23 cellular contexts compared by ENCODE assay signal in genomic region chr9:115633099-115633498, GRCh38.
DNase-seq lines count a peak whose midpoint lies in the region; ATAC-seq and TF ChIP-seq lines count a peak whose summit lies in the region.
"Had no signal": no experiment of that assay in that cellular context is flagged by ENCODE, and none has a peak within 500 bp of the region (broad histone marks: within the 10 kb centered on the region; RNA-seq: fewer than 3 reads in every experiment).

No MANE protein-coding gene starts in this region.

- peak overlapping the region; percentile 43; the same call in 1 of the 2 replicates for H2AK5ac ChIP-seq in IMR-90 (ENCODE audit: low read depth, low read length)

- H3K18ac ChIP-seq in IMR-90 (ENCODE audit: low read depth, low read length), result peak overlapping the region; percentile 5; the same call in 1 of the 2 replicates

- H4K91ac ChIP-seq in IMR-90 (ENCODE audit: insufficient read depth, low read depth, low read length), result peak overlapping the region; percentile 21; the same call in 1 of the 2 replicates

- H3K14ac ChIP-seq in IMR-90 (replicated peaks; ENCODE audit: low read depth, low read length), result peak overlapping the region; percentile 60

- peak overlapping the region; percentile 74 for H3K4ac ChIP-seq in IMR-90 (ENCODE audit: low read depth, low read length)

- no peak for TF ChIP-seq POLR2A in IMR-90 (IDR thresholded peaks at IDR 0.05; ENCODE audit: low read depth, low read length)

- no peak for ATAC-seq in IMR-90 (ENCODE audit: low read depth)
- ATAC-seq in GM18502 (IDR thresholded peaks at IDR 0.05; ENCODE audit: poor library complexity, unreplicated experiment), result no peak
- no peak for ATAC-seq in GM19328 (IDR thresholded peaks at IDR 0.05; ENCODE audit: unreplicated experiment)
- ATAC-seq: activated CD4-positive, alpha-beta T cell treated with anti-CD3 and anti-CD28 coated beads for 36 hours; activated T-cell treated with anti-CD3 and anti-CD28 coated beads, Interleukin-2, amount 50 U/mL, for 72 hours; gastroesophageal sphincter; left colon; natural killer cell; upper lobe of right lung had no signal

- H2AFZ ChIP-seq in IMR-90 (replicated peaks; ENCODE audit: low read length, poor library complexity), result peak overlapping the region; percentile 26
- H2AFZ ChIP-seq: parathyroid adenoma had no signal

- H2AK9ac ChIP-seq in IMR-90 (replicated peaks; ENCODE audit: low read depth, low read length, poor library complexity), result no peak overlapping the region

- BruUV-seq in IMR-90 (replicated peaks; lab: Mats Ljungman, UMichigan) (no TSS peak), MCF 10A (replicated peaks; lab: Mats Ljungman, UMichigan) (no TSS peak)

- H4K20me1 ChIP-seq in IMR-90 (ENCODE audit: insufficient read depth, low read length), result no peaks in the 10 kb centered on the region
- H4K20me1 ChIP-seq: BLaER1 treated with 17β-estradiol and CSF1 and Interleukin-3, amounts not matched to agents 10 nM and 100 nM had no signal

- H3K27ac Mint-ChIP-seq in MCF 10A (ENCODE audit: low read depth, unreplicated experiment), result peak overlapping the region; percentile 13
- H3K27ac Mint-ChIP-seq: activated CD4-positive, alpha-beta T cell treated with anti-CD3 and anti-CD28 coated beads for 36 hours; activated T-cell treated with anti-CD3 and anti-CD28 coated beads, Interleukin-2, amount 50 U/mL, for 72 hours; brain; natural killer cell had no signal

- in situ Hi-C loops in IMR-90 (cut with MboI; ENCODE audit: low sequenced_read_pairs), result no loop called here

- H2BK15ac ChIP-seq in IMR-90 (ENCODE audit: low read depth, low read length), result peak overlapping the region; percentile 62; the same call in 1 of the 3 replicates

- H3K4me3 ChIP-seq in IMR-90 (ENCODE audit: insufficient read depth, low read depth, low read length), result no peak overlapping the region
- H3K4me3 ChIP-seq: BLaER1 treated with 17β-estradiol and CSF1 and Interleukin-3, amounts not matched to agents 10 nM and 100 nM; gastroesophageal sphincter; stomach; upper lobe of right lung had no signal

- no peaks in the 10 kb centered on the region for H3K36me3 ChIP-seq in IMR-90 (ENCODE audit: control insufficient read depth, insufficient read depth, low read length)
- H3K36me3 ChIP-seq: BLaER1 treated with 17β-estradiol and CSF1 and Interleukin-3, amounts not matched to agents 10 nM and 100 nM; gastroesophageal sphincter; stomach; upper lobe of right lung had no signal

- H3K4me3 Mint-ChIP-seq in MCF 10A (ENCODE audit: unreplicated experiment), result no peak overlapping the region
- H3K4me3 Mint-ChIP-seq: activated CD4-positive, alpha-beta T cell treated with anti-CD3 and anti-CD28 coated beads for 36 hours; activated T-cell treated with anti-CD3 and anti-CD28 coated beads, Interleukin-2, amount 50 U/mL, for 72 hours; brain; natural killer cell had no signal

- intact Hi-C loops in IMR-90 (cut with micrococcal nuclease) (no loop called here), MCF 10A (cut with micrococcal nuclease) (no loop called here)

- POLR2A ChIA-PET in IMR-90 (lab: Charles Lee; ENCODE audit: unreplicated experiment) (no interaction called here), MCF 10A (lab: Yijun Ruan, JAX) (interaction anchor here (0.7 to 1.0 kb wide), 2 partner anchors 11 to 18 kb away, joined by 3 read pairs; no protein-coding TSS in a partner anchor)

- peak overlapping the region in 1 of 2 experiments; percentile 8; a peak in 1 of 4 replicates for H4K8ac ChIP-seq in IMR-90 (ENCODE audit: low read depth in 2 of 2, low read length in 2 of 2)

- peak overlapping the region; percentile 47 for H2BK120ac ChIP-seq in IMR-90 (ENCODE audit: low read depth, low read length)

- H3K27me3 ChIP-seq in IMR-90 (ENCODE audit: control insufficient read depth, insufficient read depth, low read length), result no peaks in the 10 kb centered on the region
- H3K27me3 ChIP-seq: BLaER1 treated with 17β-estradiol and CSF1 and Interleukin-3, amounts not matched to agents 10 nM and 100 nM; gastroesophageal sphincter; stomach; upper lobe of right lung had no signal

- no peak for TF ChIP-seq RAD21 in IMR-90 (IDR thresholded peaks at IDR 0.05; ENCODE audit: low read length)

- H3K9me3 ChIP-seq in IMR-90 (ENCODE audit: control insufficient read depth, insufficient read depth, low read length), result no peaks in the 10 kb centered on the region
- H3K9me3 ChIP-seq: BLaER1 treated with 17β-estradiol and CSF1 and Interleukin-3, amounts not matched to agents 10 nM and 100 nM; gastroesophageal sphincter; stomach; upper lobe of right lung had no signal

- H3K9me1 ChIP-seq in IMR-90 (ENCODE audit: insufficient read depth, low read length), result peaks cover 8% of the 10 kb centered on the region

- no peak overlapping the region; the same call in 1 of the 2 replicates for H3K56ac ChIP-seq in IMR-90 (ENCODE audit: extremely low read depth, insufficient read depth, low read length)

- TF ChIP-seq CTCF in IMR-90 (conservative IDR thresholded peaks at IDR 0.05; ENCODE audit: low read depth, low read length) (no peak), MCF 10A (IDR thresholded peaks at IDR 0.05; ENCODE audit: unreplicated experiment) (no peak)

- H3K79me1 ChIP-seq in IMR-90 (ENCODE audit: low read depth in 1 of 2, low read length in 2 of 2), result no peaks in the 10 kb centered on the region

- 0 out of 2 replicates have a peak overlapping the region, but pooled peaks have one; percentile 69 for H3K23ac ChIP-seq in IMR-90 (ENCODE audit: low read depth, low read length)

- WGBS in IMR-90 (ENCODE audit: extremely low coverage in 2 of 2, insufficient read length in 1 of 2), 2 experiments, result no CpG with 5 or more reads among the region's 3 CpGs

- peaks cover 19% of the 10 kb centered on the region for H3K4me1 Mint-ChIP-seq in MCF 10A (ENCODE audit: insufficient read depth, unreplicated experiment)
- H3K4me1 Mint-ChIP-seq: activated CD4-positive, alpha-beta T cell treated with anti-CD3 and anti-CD28 coated beads for 36 hours; natural killer cell had no signal

- peak overlapping the region; percentile 81 for H2BK20ac ChIP-seq in IMR-90 (ENCODE audit: low read depth, low read length)

- no peak overlapping the region for H3K27ac ChIP-seq in IMR-90 (ENCODE audit: insufficient read depth, low read length)
- H3K27ac ChIP-seq: BLaER1 treated with 17β-estradiol and CSF1 and Interleukin-3, amounts not matched to agents 10 nM and 100 nM; gastroesophageal sphincter; parathyroid adenoma; stomach; upper lobe of right lung had no signal

- H4K5ac ChIP-seq in IMR-90 (ENCODE audit: low read depth, low read length), result no peak overlapping the region

- no peak overlapping the region for H2BK5ac ChIP-seq in IMR-90 (ENCODE audit: low read depth, low read length, poor library complexity, severe bottlenecking)

- DNase-seq in IMR-90 (peak; percentile 33), MCF 10A (ENCODE audit: unreplicated experiment) (no peak), iris pigment epithelial cell (ENCODE audit: low read depth) (peak; percentile 45), KG1 (lab: John Stamatoyannopoulos, UW) (no peak), NCI-H2227 (lab: John Stamatoyannopoulos, UW; ENCODE audit: unreplicated experiment) (no peak)
- DNase-seq: activated CD4-positive, alpha-beta T cell treated with anti-CD3 and anti-CD28 coated beads for 36 hours; activated naive CD4-positive, alpha-beta T cell treated with anti-CD3 and anti-CD28 coated beads, Interleukin-2, amount 50 U/mL, for 16 hours; activated T-cell treated with anti-CD3 and anti-CD28 coated beads, Interleukin-2, amount 50 U/mL, for 72 hours; dermis blood vessel endothelial cell; left colon; natural killer cell; NCI-H1436; NCI-H2171; small intestine; stimulated activated CD4-positive, alpha-beta T cell treated with anti-CD3 and anti-CD28 coated beads, Interleukin-4, amount 100 ng/mL, for 1 hour; stomach; upper lobe of right lung had no signal

- no peaks in the 10 kb centered on the region for H3K9me3 Mint-ChIP-seq in MCF 10A (ENCODE audit: unreplicated experiment)
- H3K9me3 Mint-ChIP-seq: brain had no signal

- peaks cover 6% of the 10 kb centered on the region; the same call in 1 of the 2 replicates for H3K4me1 ChIP-seq in IMR-90 (ENCODE audit: control insufficient read depth, insufficient read depth, low read length)
- H3K4me1 ChIP-seq: gastroesophageal sphincter, parathyroid adenoma, stomach, upper lobe of right lung had no signal

- dilution Hi-C loops in IMR-90 (cut with HindIII; ENCODE audit: low sequenced_read_pairs, unreplicated experiment), result no loop called here

- no peak overlapping the region for H3K9ac ChIP-seq in IMR-90 (ENCODE audit: low read depth, low read length)
- H3K9ac ChIP-seq: BLaER1 treated with 17β-estradiol and CSF1 and Interleukin-3, amounts not matched to agents 10 nM and 100 nM; parathyroid adenoma had no signal

- no peaks in the 10 kb centered on the region for H3K27me3 Mint-ChIP-seq in MCF 10A (ENCODE audit: insufficient read depth, unreplicated experiment)
- H3K27me3 Mint-ChIP-seq: brain had no signal

- no peaks in the 10 kb centered on the region for H3K36me3 Mint-ChIP-seq in MCF 10A (ENCODE audit: insufficient read depth, unreplicated experiment)
- H3K36me3 Mint-ChIP-seq: brain, natural killer cell had no signal

- CTCF ChIA-PET in IMR-90 (lab: Yijun Ruan, JAX), result no interaction called here
- CTCF ChIA-PET in MCF 10A (lab: Yijun Ruan, JAX), result interaction anchor here (0.5 to 1.4 kb wide), 5 partner anchors 40 to 612 kb away, joined by 3 to 4 read pairs (median 3); no protein-coding TSS in a partner anchor

- H3K4me2 ChIP-seq in IMR-90 (ENCODE audit: low read depth, low read length), result no peak overlapping the region
- H3K4me2 ChIP-seq: BLaER1 treated with 17β-estradiol and CSF1 and Interleukin-3, amounts not matched to agents 10 nM and 100 nM had no signal

TF ChIP-seq in IMR-90, 13 proteins besides CTCF, POLR2A, EP300 and RAD21:
- no peak for TF ChIP-seq BHLHE40 (IDR thresholded peaks at IDR 0.05; ENCODE audit: low read depth, low read length)
- no peak for TF ChIP-seq USF2 (IDR thresholded peaks at IDR 0.05; ENCODE audit: low read depth, low read length)

Comparison
In these comparisons a context has a peak if more than half of its experiments do, and no peak if none do; other contexts are left out.
1. DNase-seq: peak in IMR-90 (single experiment) and iris pigment epithelial cell (single experiment); none in MCF 10A (single experiment), KG1 (single experiment) and NCI-H2227 (single experiment).